8 cellular contexts compared by ENCODE assay signal in the genomic region with DNA sequence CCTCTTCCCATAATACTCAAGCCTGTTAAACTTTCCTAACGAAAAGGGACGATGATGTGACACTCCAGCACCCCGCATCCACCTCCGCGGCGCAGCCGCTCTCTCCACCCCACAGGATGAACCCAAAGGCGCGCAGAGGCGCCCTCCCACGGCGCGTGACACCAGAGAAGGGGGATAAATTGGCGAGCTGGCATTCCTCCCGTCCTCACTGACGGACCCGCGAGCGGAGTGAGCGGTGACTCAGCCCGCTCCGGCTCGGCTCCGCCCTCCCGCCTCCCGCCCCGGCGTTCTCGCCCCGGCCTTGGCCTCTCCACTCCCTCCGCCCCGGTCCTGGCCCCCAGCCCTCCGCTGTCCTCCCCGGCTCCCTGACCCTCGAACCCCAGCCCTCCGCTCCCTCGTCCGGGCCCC. TPM values are rescaled to one million over a fixed set of nuclear protein-coding genes. Genes with fewer than 3 reads are reported as not detected.
DNase-seq lines count a peak whose midpoint lies in the region; ATAC-seq, FAIRE-seq and TF ChIP-seq lines count a peak whose summit lies in the region.

No MANE protein-coding gene starts in this region.

- peak overlapping the region; percentile 88 for H3K27ac ChIP-seq in VCaP

- no peaks in the 10 kb centered on the region for H3K27me3 ChIP-seq in bronchial epithelial cell (ENCODE audit: control insufficient read depth, insufficient read depth, low read length)

- H3K36me3 ChIP-seq in bronchial epithelial cell (ENCODE audit: control insufficient read depth, insufficient read depth, low read length) = no peaks in the 10 kb centered on the region

- no peak for FAIRE-seq in bronchial epithelial cell (lab: Jason Lieb, UNC)

- peak; percentile 45 for ATAC-seq in HG02840 (IDR thresholded peaks at IDR 0.05; ENCODE audit: low FRiP score, unreplicated experiment)

- TF ChIP-seq CTCF in VCaP (conservative IDR thresholded peaks at IDR 0.05) = no peak
- TF ChIP-seq CTCF in bronchial epithelial cell (IDR thresholded peaks at IDR 0.05; ENCODE audit: insufficient read depth, low read length, severe bottlenecking) = no peak

- H3K4me3 ChIP-seq in bronchial epithelial cell (ENCODE audit: low read depth, low read length) = peak overlapping the region; percentile 100

- DNase-seq in NCI-H82 (lab: John Stamatoyannopoulos, UW) (peak; percentile 86), NCI-H82 treated with DMSO at 0.1 percent for 48 hours (lab: John Stamatoyannopoulos, UW; ENCODE audit: unreplicated experiment) (no peak), NCI-H146 treated with DMSO at 0.1 percent for 48 hours (lab: John Stamatoyannopoulos, UW; ENCODE audit: unreplicated experiment) (peak; percentile 76), bronchial epithelial cell (ENCODE audit: low read depth) (peak; percentile 51), islet precursor cell (peak; percentile 94)
- DNase-seq in stimulated activated CD4-positive, alpha-beta T cell treated with anti-CD3 and anti-CD28 coated beads, Interleukin-12 subunit alpha, Interleukin-12 subunit beta, amount 100 ng/mL, for 4 hours = peak; percentile 71

RNA-seq across cellular contexts. Expression of a gene that starts 0.6 kb away (rescaled TPM):
- total RNA-seq in bronchial epithelial cell = 17.6 and 18.4 TPM in 2 replicates
